30 cellular contexts compared by ENCODE assay signal in the genomic region with DNA sequence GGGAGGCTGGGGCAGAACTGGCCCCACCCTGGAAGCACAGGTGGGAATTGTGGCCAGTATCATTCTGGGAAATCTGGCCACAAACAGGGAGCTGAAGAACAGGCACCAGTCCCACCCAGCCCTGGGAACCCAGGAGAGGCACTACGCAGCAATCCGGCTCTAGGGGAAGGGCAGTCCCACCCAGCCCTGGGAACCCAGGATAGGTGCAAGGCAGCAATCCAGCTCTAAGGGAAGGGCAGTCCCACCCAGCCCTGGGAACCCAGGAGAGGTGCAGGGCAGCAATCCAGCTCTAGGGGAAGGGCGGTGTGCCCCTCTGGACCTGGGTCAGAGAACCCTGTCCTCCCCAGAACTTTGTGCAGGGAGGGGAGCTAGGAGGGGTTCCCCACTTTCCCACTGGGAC. TPM values are rescaled to one million over a fixed set of nuclear protein-coding genes. Genes with fewer than 3 reads are reported as not detected.
"Had no signal": no experiment of that assay in that cellular context is flagged by ENCODE, and none has a peak within 500 bp of the region (broad histone marks: within the 10 kb centered on the region; RNA-seq: fewer than 3 reads in every experiment).

No MANE protein-coding gene starts in this region.

- DNase-seq: activated CD4-positive, alpha-beta T cell treated with anti-CD3 and anti-CD28 coated beads for 48 hours; activated CD4-positive, alpha-beta T cell treated with anti-CD3 and anti-CD28 coated beads, Interleukin-2, amount 50 U/mL, for 48 hours; activated CD8-positive, alpha-beta memory T cell treated with anti-CD3 and anti-CD28 coated beads, Interleukin-2, amount 50 U/mL, for 4 hours; activated effector memory CD4-positive, alpha-beta T cell treated with anti-CD3 and anti-CD28 coated beads, Interleukin-2, amount 50 U/mL, for 16 hours; activated naive CD4-positive, alpha-beta T cell treated with anti-CD3 and anti-CD28 coated beads for 36 hours; activated naive CD8-positive, alpha-beta T cell treated with anti-CD3 and anti-CD28 coated beads for 36 hours; activated T-cell treated with anti-CD3 and anti-CD28 coated beads, Interleukin-2, amount 50 U/mL, for 1 hour; adrenal gland; cortex of kidney; effector memory CD8-positive, alpha-beta T cell; foreskin melanocyte; heart right ventricle; left ventricle myocardium inferior; naive B cell; nephron progenitor cell; nucleus accumbens; stimulated activated CD4-positive, alpha-beta T cell treated with anti-CD3 and anti-CD28 coated beads, Interleukin-12 subunit alpha, Interleukin-12 subunit beta, amount 100 ng/mL, for 4 hours; stimulated activated CD4-positive, alpha-beta T cell treated with anti-CD3 and anti-CD28 coated beads, Interleukin-4, amount 100 ng/mL, for 1 hour; stimulated activated naive CD8-positive, alpha-beta T cell treated with anti-CD3 and anti-CD28 coated beads, Interleukin-15, Interleukin-2, amounts not matched to agents 100 U/mL and 50 U/mL, for 24 hours; thyroid gland; upper lobe of left lung had no signal

- ATAC-seq: activated CD4-positive, CD25-positive, alpha-beta regulatory T cell treated with anti-CD3 and anti-CD28 coated beads, Interleukin-2, amount 50 U/mL, for 24 hours; effector memory CD8-positive, alpha-beta T cell; heart right ventricle; right cardiac atrium; stimulated activated naive CD8-positive, alpha-beta T cell treated with anti-CD3 and anti-CD28 coated beads, Interleukin-15, Interleukin-2, amounts not matched to agents 100 U/mL and 50 U/mL, for 24 hours had no signal

- H3K4me3 Mint-ChIP-seq: activated naive CD4-positive, alpha-beta T cell treated with anti-CD3 and anti-CD28 coated beads for 36 hours; activated naive CD8-positive, alpha-beta T cell treated with anti-CD3 and anti-CD28 coated beads for 36 hours; activated T-helper 1 cell treated with anti-CD3 and anti-CD28 coated beads, Interleukin-12 subunit alpha, Interleukin-12 subunit beta, Interleukin-2, Interleukin-4 antibody, amounts not matched to agents 30 ng/mL and 10 ng/mL and 1 ng/mL, durations not matched to agents 14 hours and 24 hours and 36 hours; brain; effector memory CD8-positive, alpha-beta T cell; naive B cell; nephron progenitor cell had no signal

- H3K36me3 ChIP-seq: adrenal gland, heart right ventricle, left ventricle myocardium inferior, thyroid gland, upper lobe of left lung had no signal

- H3K9me3 ChIP-seq: adrenal gland, esophagus muscularis mucosa, heart right ventricle, left ventricle myocardium inferior, thyroid gland, upper lobe of left lung had no signal

- H3K4me1 Mint-ChIP-seq: activated naive CD8-positive, alpha-beta T cell treated with anti-CD3 and anti-CD28 coated beads for 36 hours; brain had no signal

- H3K27me3 ChIP-seq: adrenal gland, esophagus muscularis mucosa, heart right ventricle, thyroid gland, upper lobe of left lung had no signal

- H3K4me3 ChIP-seq: adrenal gland, esophagus muscularis mucosa, heart right ventricle, left ventricle myocardium inferior, lung, thyroid gland, upper lobe of left lung had no signal

- H3K4me1 ChIP-seq: adrenal gland, esophagus muscularis mucosa, left ventricle myocardium inferior, thyroid gland had no signal

- FAIRE-seq: TTC549 had no signal

- H3K27me3 Mint-ChIP-seq: activated naive CD8-positive, alpha-beta T cell treated with anti-CD3 and anti-CD28 coated beads for 36 hours; effector memory CD8-positive, alpha-beta T cell had no signal

- H3K36me3 Mint-ChIP-seq: activated naive CD8-positive, alpha-beta T cell treated with anti-CD3 and anti-CD28 coated beads for 36 hours; brain; naive B cell had no signal

- H3K9me3 Mint-ChIP-seq: activated naive CD4-positive, alpha-beta T cell treated with anti-CD3 and anti-CD28 coated beads for 36 hours; activated naive CD8-positive, alpha-beta T cell treated with anti-CD3 and anti-CD28 coated beads for 36 hours; activated T-helper 1 cell treated with anti-CD3 and anti-CD28 coated beads, Interleukin-12 subunit alpha, Interleukin-12 subunit beta, Interleukin-2, Interleukin-4 antibody, amounts not matched to agents 30 ng/mL and 10 ng/mL and 1 ng/mL, durations not matched to agents 14 hours and 24 hours and 36 hours; effector memory CD8-positive, alpha-beta T cell; naive B cell; nephron progenitor cell had no signal

- H3K27ac Mint-ChIP-seq: activated naive CD4-positive, alpha-beta T cell treated with anti-CD3 and anti-CD28 coated beads for 36 hours; activated naive CD8-positive, alpha-beta T cell treated with anti-CD3 and anti-CD28 coated beads for 36 hours; activated T-helper 1 cell treated with anti-CD3 and anti-CD28 coated beads, Interleukin-12 subunit alpha, Interleukin-12 subunit beta, Interleukin-2, Interleukin-4 antibody, amounts not matched to agents 30 ng/mL and 10 ng/mL and 1 ng/mL, durations not matched to agents 14 hours and 24 hours and 36 hours; brain; effector memory CD8-positive, alpha-beta T cell; nephron progenitor cell had no signal

- H3K27ac ChIP-seq: adrenal gland, esophagus muscularis mucosa, heart right ventricle, left ventricle myocardium inferior, thyroid gland, upper lobe of left lung, VCaP had no signal

RNA-seq across cellular contexts. Expression of gene DRC3, which starts 7.1 kb away (rescaled TPM):
- total RNA-seq: activated T-helper 1 cell treated with anti-CD3 and anti-CD28 coated beads, Interleukin-12 subunit alpha, Interleukin-12 subunit beta, Interleukin-2, Interleukin-4 antibody, amounts not matched to agents 30 ng/mL and 10 ng/mL and 1 ng/mL, durations not matched to agents 14 hours and 24 hours and 36 hours; T-helper 1 cell treated with Interleukin-12 subunit alpha and Interleukin-12 subunit beta and Interleukin-4 antibody, amounts not matched to agents 30 ng/mL and 1 ng/mL, for 36 hours had no signal
